Comparison of ENCODE assay signal across 2 cellular contexts in the genomic region with DNA sequence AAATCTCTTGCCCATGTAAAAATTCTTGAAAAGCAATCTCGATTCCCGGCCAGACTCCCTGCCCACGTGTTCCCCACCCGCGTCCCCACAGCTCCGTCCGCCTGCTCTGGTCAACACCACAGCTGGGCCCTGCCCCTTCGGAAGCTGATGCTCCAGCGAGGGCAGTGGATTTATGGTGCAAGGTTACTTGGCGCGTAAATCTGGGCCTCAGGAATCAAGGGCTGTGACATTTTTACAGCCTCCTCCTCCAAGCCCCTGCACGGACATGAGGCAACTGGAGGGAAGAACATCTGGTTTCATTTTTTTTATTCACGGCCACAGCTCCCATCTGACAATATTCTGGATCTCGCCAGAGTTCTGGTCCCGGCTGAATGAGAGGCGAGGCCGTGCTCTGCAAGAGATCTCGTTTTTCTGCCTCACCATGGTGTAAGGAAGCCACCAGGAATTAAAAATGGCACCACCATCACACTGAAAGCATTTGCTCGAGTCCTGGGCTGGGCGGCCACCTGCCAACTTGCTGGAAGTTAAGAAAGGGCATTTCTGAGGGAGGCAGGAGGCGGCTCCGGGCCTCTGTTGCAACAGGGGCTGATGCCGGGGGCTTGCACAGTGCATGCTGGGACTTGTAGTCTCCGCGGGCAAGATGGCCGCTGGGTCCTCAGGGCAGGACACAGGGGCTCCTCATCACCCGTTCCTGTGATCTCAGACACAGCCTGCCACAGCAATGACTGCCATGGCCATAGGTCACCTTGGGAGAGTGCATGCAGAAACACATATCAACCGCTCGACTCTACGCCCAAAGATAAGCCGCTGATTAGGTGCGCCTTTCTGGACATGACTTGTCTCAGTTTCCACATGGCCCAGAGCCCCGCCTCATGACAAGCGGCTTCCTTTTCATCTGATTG.
TF ChIP-seq lines count a peak whose summit lies in the region.

No MANE protein-coding gene starts in this region.

TF ChIP-seq in GM23338, 12 proteins besides CTCF, POLR2A, EP300 and RAD21:
- no peak for TF ChIP-seq ZNF462 (CRISPR knock-in tag; IDR thresholded peaks at IDR 0.05)
- TF ChIP-seq, protein P1, sequence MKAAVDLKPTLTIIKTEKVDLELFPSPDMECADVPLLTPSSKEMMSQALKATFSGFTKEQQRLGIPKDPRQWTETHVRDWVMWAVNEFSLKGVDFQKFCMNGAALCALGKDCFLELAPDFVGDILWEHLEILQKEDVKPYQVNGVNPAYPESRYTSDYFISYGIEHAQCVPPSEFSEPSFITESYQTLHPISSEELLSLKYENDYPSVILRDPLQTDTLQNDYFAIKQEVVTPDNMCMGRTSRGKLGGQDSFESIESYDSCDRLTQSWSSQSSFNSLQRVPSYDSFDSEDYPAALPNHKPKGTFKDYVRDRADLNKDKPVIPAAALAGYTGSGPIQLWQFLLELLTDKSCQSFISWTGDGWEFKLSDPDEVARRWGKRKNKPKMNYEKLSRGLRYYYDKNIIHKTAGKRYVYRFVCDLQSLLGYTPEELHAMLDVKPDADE (IDR thresholded peaks at IDR 0.05), result peak; percentile 69
- no peak for TF ChIP-seq CREB1 (CRISPR knock-in tag; IDR thresholded peaks at IDR 0.05; ENCODE audit: low read depth)

TF ChIP-seq in GM12878, 131 proteins besides CTCF, POLR2A, EP300 and RAD21:
- TF ChIP-seq NFXL1 (IDR thresholded peaks at IDR 0.05; ENCODE audit: borderline replicate concordance) (no peak), SIX5 (IDR thresholded peaks at IDR 0.05; ENCODE audit: low read depth, low read length, severe bottlenecking) (peak; percentile 55), KDM1A (IDR thresholded peaks at IDR 0.05; ENCODE audit: borderline replicate concordance) (no peak), YY1 (IDR thresholded peaks at IDR 0.05; ENCODE audit: low read depth, low read length) (peak; percentile 93)
